Comparison of ENCODE assay signal across 20 cellular contexts in the genomic region with DNA sequence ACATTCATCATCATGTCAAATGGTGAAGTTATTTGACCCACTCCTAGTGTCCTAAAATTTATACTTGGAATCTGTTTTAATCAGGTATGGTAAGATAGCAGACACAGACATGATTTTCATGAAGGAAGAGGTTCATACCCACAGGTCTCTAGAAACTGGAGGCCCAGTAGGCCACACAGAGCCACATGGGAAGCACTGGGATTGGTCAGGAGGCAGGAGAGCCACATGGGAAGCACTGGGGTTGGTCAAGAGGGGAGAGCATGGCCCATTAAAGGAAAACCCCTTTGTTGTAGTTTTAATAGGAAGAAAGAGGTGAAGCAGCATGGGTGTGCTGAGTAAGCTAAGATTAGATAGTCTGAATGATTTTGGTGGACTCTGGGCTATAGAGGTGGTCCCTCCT.
DNase-seq lines count a peak whose midpoint lies in the region; ATAC-seq and TF ChIP-seq lines count a peak whose summit lies in the region.
"Had no signal": no experiment of that assay in that cellular context is flagged by ENCODE, and none has a peak within 500 bp of the region (broad histone marks: within the 10 kb centered on the region; RNA-seq: fewer than 3 reads in every experiment).

No MANE protein-coding gene starts in this region.

- intact Hi-C loops in mammary epithelial cell (cut with micrococcal nuclease) (loop anchor here (2.0 kb wide), 1 partner anchor 94 kb away; no protein-coding TSS in a partner anchor), MCF 10A (cut with micrococcal nuclease) (no loop called here), PC-3 (cut with micrococcal nuclease) (no loop called here), Caco-2 (cut with micrococcal nuclease; ENCODE audit: unreplicated experiment) (no loop called here)

- H3K4me1 Mint-ChIP-seq in MCF 10A (ENCODE audit: insufficient read depth, unreplicated experiment) (no peaks in the 10 kb centered on the region), Caco-2 (ENCODE audit: low read depth, unreplicated experiment) (no peaks in the 10 kb centered on the region)
- H3K4me1 Mint-ChIP-seq: CD14-positive monocyte; CD4-positive, alpha-beta memory T cell had no signal

- no peak overlapping the region for H3K4me3 ChIP-seq in mammary epithelial cell (replicated peaks in 1 of 3; ENCODE audit: insufficient read depth in 1 of 3, low read depth in 2 of 3, low read length in 3 of 3)
- no peak overlapping the region for H3K4me3 ChIP-seq in PC-3 (ENCODE audit: low read length)
- no peak overlapping the region for H3K4me3 ChIP-seq in mesendoderm (ENCODE audit: low read length)
- H3K4me3 ChIP-seq in Caco-2 (ENCODE audit: low read depth, low read length): no peak overlapping the region
- H3K4me3 ChIP-seq in mesenchymal stem cell (ENCODE audit: insufficient read depth in 1 of 2, low read depth in 1 of 2, low read length in 2 of 2): no peak overlapping the region
- H3K4me3 ChIP-seq: A549, BLaER1, GM23248, K562 had no signal

- POLR2A ChIA-PET in MCF 10A (lab: Yijun Ruan, JAX) (no interaction called here), PC-3 (lab: Charles Lee; ENCODE audit: unreplicated experiment) (interaction anchor here (0.7 kb wide), 1 partner anchor 134 kb away, joined by 3 read pairs; no protein-coding TSS in a partner anchor), Caco-2 (lab: Charles Lee) (no interaction called here)

- CTCF ChIA-PET in mammary epithelial cell (lab: Charles Lee; ENCODE audit: low non-redundant PET): interaction anchor here (0.6 kb wide), 2 partner anchors 236 to 1701 kb away, joined by 3 to 5 read pairs; no protein-coding TSS in a partner anchor
- CTCF ChIA-PET in MCF 10A (lab: Yijun Ruan, JAX): interaction anchor here (0.5 to 1.1 kb wide), 2 partner anchors 90 to 101 kb away, joined by 3 to 4 read pairs; no protein-coding TSS in a partner anchor
- CTCF ChIA-PET in PC-3 (lab: Charles Lee): no interaction called here
- CTCF ChIA-PET in Caco-2 (lab: Charles Lee): no interaction called here

- H4K5ac ChIP-seq in mesendoderm (ENCODE audit: low read length): no peak overlapping the region

- no peak overlapping the region for H3K23ac ChIP-seq in mesendoderm (ENCODE audit: low read length)
- H3K23ac ChIP-seq in mesenchymal stem cell (ENCODE audit: low read length in 2 of 2): no peak overlapping the region

- TF ChIP-seq CTCF in mammary epithelial cell (conservative IDR thresholded peaks at IDR 0.05 in 1 of 2, IDR thresholded peaks at IDR 0.05 in 1 of 2; ENCODE audit: extremely low read depth in 1 of 2, insufficient read depth in 1 of 2, low read depth in 1 of 2, low read length in 2 of 2) (no peak), MCF 10A (IDR thresholded peaks at IDR 0.05; ENCODE audit: unreplicated experiment) (no peak), PC-3 (conservative IDR thresholded peaks at IDR 0.05; ENCODE audit: low read depth, low read length) (no peak), Caco-2 (IDR thresholded peaks at IDR 0.05; ENCODE audit: insufficient read depth in 1 of 2, low read depth in 1 of 2, low read length in 1 of 2, severe bottlenecking in 1 of 2, unreplicated experiment in 1 of 2) (no peak)

- H3K9me3 Mint-ChIP-seq in MCF 10A (ENCODE audit: unreplicated experiment) (no peaks in the 10 kb centered on the region), Caco-2 (ENCODE audit: unreplicated experiment) (no peaks in the 10 kb centered on the region)
- H3K9me3 Mint-ChIP-seq: CD4-positive, alpha-beta memory T cell; HFFc6 had no signal

- H3K36me3 ChIP-seq in mammary epithelial cell (ENCODE audit: insufficient read depth, low read length) (no peaks in the 10 kb centered on the region), PC-3 (ENCODE audit: low read depth, low read length) (no peaks in the 10 kb centered on the region), mesendoderm (ENCODE audit: control insufficient read depth, insufficient read depth, low read length) (no peaks in the 10 kb centered on the region), Caco-2 (ENCODE audit: control insufficient read depth, insufficient read depth, low read length) (no peaks in the 10 kb centered on the region), mesenchymal stem cell (ENCODE audit: control insufficient read depth in 1 of 2, insufficient read depth in 2 of 2, low read depth in 1 of 2, low read length in 2 of 2) (no peaks in the 10 kb centered on the region)
- H3K36me3 ChIP-seq: BLaER1 had no signal

- H3K4ac ChIP-seq in mesendoderm (ENCODE audit: low read depth, low read length) (no peak overlapping the region), mesenchymal stem cell (ENCODE audit: low read depth in 1 of 2, low read length in 2 of 2) (no peak overlapping the region)

- H3K9me2 ChIP-seq in PC-3 (replicated peaks; ENCODE audit: low read length): no peaks in the 10 kb centered on the region

- H3K9ac ChIP-seq in mammary epithelial cell (ENCODE audit: insufficient read depth, low read length) (no peak overlapping the region), PC-3 (ENCODE audit: low read length) (peak overlapping the region; percentile 6; the same call in 1 of the 2 replicates), mesendoderm (ENCODE audit: low read length) (no peak overlapping the region), mesenchymal stem cell (ENCODE audit: low read length) (no peak overlapping the region)
- H3K9ac ChIP-seq: BLaER1, GM23248 had no signal

- no peak overlapping the region for H3K4me2 ChIP-seq in mammary epithelial cell (ENCODE audit: insufficient read depth, low read depth, low read length)
- H3K4me2 ChIP-seq in PC-3 (ENCODE audit: low read length): peak overlapping the region; percentile 2; the same call in 1 of the 2 replicates
- no peak overlapping the region for H3K4me2 ChIP-seq in mesendoderm (ENCODE audit: low read length)
- H3K4me2 ChIP-seq in mesenchymal stem cell (ENCODE audit: low read length, poor library complexity, severe bottlenecking): no peak overlapping the region
- H3K4me2 ChIP-seq: A549, BLaER1 had no signal

- H3F3A ChIP-seq in PC-3 (ENCODE audit: low read length, unreplicated experiment): no peaks in the 10 kb centered on the region

- H2BK12ac ChIP-seq in mesenchymal stem cell (ENCODE audit: low read length in 2 of 2): no peak overlapping the region

- no peak overlapping the region for H2BK5ac ChIP-seq in mesendoderm (ENCODE audit: low read length)
- H2BK5ac ChIP-seq in mesenchymal stem cell (ENCODE audit: low read depth, low read length, poor library complexity, severe bottlenecking): no peak overlapping the region

- H3K27me3 ChIP-seq in mammary epithelial cell (ENCODE audit: insufficient read depth, low read length) (no peaks in the 10 kb centered on the region), PC-3 (ENCODE audit: low read length) (no peaks in the 10 kb centered on the region), mesendoderm (ENCODE audit: insufficient read depth, low read length, poor library complexity) (no peaks in the 10 kb centered on the region), Caco-2 (replicated peaks; ENCODE audit: control insufficient read depth, insufficient read depth, low read length) (no peaks in the 10 kb centered on the region; the same call in 1 of the 2 replicates), mesenchymal stem cell (ENCODE audit: control insufficient read depth in 1 of 2, insufficient read depth in 1 of 2, low read length in 2 of 2) (no peaks in the 10 kb centered on the region)
- H3K27me3 ChIP-seq: BLaER1 had no signal

- dilution Hi-C loops in mammary epithelial cell (cut with HindIII; ENCODE audit: low sequenced_read_pairs): no loop called here

- no peak overlapping the region for H3K14ac ChIP-seq in mesenchymal stem cell (ENCODE audit: low read length in 2 of 2)

- H3K56ac ChIP-seq in mesendoderm (ENCODE audit: low read length): no peak overlapping the region

- in situ Hi-C loops in mammary epithelial cell (cut with MboI; ENCODE audit: low sequenced_read_pairs in 2 of 2): no loop called here

- no peaks in the 10 kb centered on the region for H3K36me3 Mint-ChIP-seq in MCF 10A (ENCODE audit: insufficient read depth, unreplicated experiment)
- no peaks in the 10 kb centered on the region for H3K36me3 Mint-ChIP-seq in Caco-2 (ENCODE audit: insufficient read depth, unreplicated experiment)
- H3K36me3 Mint-ChIP-seq: CD14-positive monocyte; CD4-positive, alpha-beta memory T cell had no signal

- H3K79me2 ChIP-seq in mammary epithelial cell (ENCODE audit: insufficient read depth, low read length) (no peaks in the 10 kb centered on the region), PC-3 (ENCODE audit: low read length) (0 out of 2 replicates have a peak, but pooled peaks cover 6% of the 10 kb centered on the region), mesendoderm (ENCODE audit: control insufficient read depth, insufficient read depth, low read length) (no peaks in the 10 kb centered on the region)

- H3K79me1 ChIP-seq in mesendoderm (ENCODE audit: low read length) (no peaks in the 10 kb centered on the region), mesenchymal stem cell (replicated peaks; ENCODE audit: low read length, poor library complexity, severe bottlenecking) (no peaks in the 10 kb centered on the region)

- H3K27ac Mint-ChIP-seq in MCF 10A (ENCODE audit: low read depth, unreplicated experiment): no peak overlapping the region
- H3K27ac Mint-ChIP-seq in Caco-2 (ENCODE audit: unreplicated experiment): no peak overlapping the region
- H3K27ac Mint-ChIP-seq: CD14-positive monocyte; CD4-positive, alpha-beta memory T cell; HFFc6 had no signal

- H2AK5ac ChIP-seq in mesendoderm (ENCODE audit: low read length) (no peak overlapping the region), mesenchymal stem cell (ENCODE audit: low read length, severe bottlenecking) (no peak overlapping the region)

- ATAC-seq in PC-3: no peak
- ATAC-seq: K562 had no signal

- H3K9me3 ChIP-seq in mammary epithelial cell (replicated peaks; ENCODE audit: insufficient read depth, low read length) (no peaks in the 10 kb centered on the region), PC-3 (ENCODE audit: low read length) (no peaks in the 10 kb centered on the region), Caco-2 (no peaks in the 10 kb centered on the region), mesenchymal stem cell (ENCODE audit: control insufficient read depth, low read length) (no peaks in the 10 kb centered on the region)
- H3K9me3 ChIP-seq: A549, BLaER1 had no signal

- no peak overlapping the region for H3K4me3 Mint-ChIP-seq in MCF 10A (ENCODE audit: unreplicated experiment)
- H3K4me3 Mint-ChIP-seq in Caco-2 (ENCODE audit: unreplicated experiment): no peak overlapping the region
- H3K4me3 Mint-ChIP-seq: CD14-positive monocyte; CD4-positive, alpha-beta memory T cell; HFFc6 had no signal

- peaks cover 16% of the 10 kb centered on the region for H3K4me1 ChIP-seq in mammary epithelial cell (ENCODE audit: insufficient read depth, low read length)
- H3K4me1 ChIP-seq in PC-3 (ENCODE audit: insufficient read depth, low read length): peaks cover 43% of the 10 kb centered on the region
- no peaks in the 10 kb centered on the region for H3K4me1 ChIP-seq in mesendoderm (ENCODE audit: control insufficient read depth, low read depth, low read length)
- H3K4me1 ChIP-seq in Caco-2: no peaks in the 10 kb centered on the region
- H3K4me1 ChIP-seq in mesenchymal stem cell (ENCODE audit: control insufficient read depth, insufficient read depth, low read depth, low read length): no peaks in the 10 kb centered on the region
- H3K4me1 ChIP-seq: A549, BLaER1 had no signal

- no peak overlapping the region for H3K27ac ChIP-seq in mammary epithelial cell (ENCODE audit: insufficient read depth, low read depth, low read length)
- H3K27ac ChIP-seq in PC-3 (ENCODE audit: low read length): peak overlapping the region; percentile 73
- H3K27ac ChIP-seq in mesendoderm (ENCODE audit: low read depth, low read length): no peak overlapping the region
- H3K27ac ChIP-seq in mesenchymal stem cell (ENCODE audit: low read length, poor library complexity, severe bottlenecking): no peak overlapping the region
- H3K27ac ChIP-seq: 22Rv1, A549, BLaER1, GM23248, HL-60 had no signal

- BruUV-seq in mammary epithelial cell (replicated peaks; lab: Mats Ljungman, UMichigan): TSS peak; percentile 68
- BruUV-seq in MCF 10A (replicated peaks; lab: Mats Ljungman, UMichigan): no TSS peak
- BruUV-seq in PC-3 (replicated peaks; lab: Mats Ljungman, UMichigan): no TSS peak
- no TSS peak for BruUV-seq in Caco-2 (replicated peaks; lab: Mats Ljungman, UMichigan)

- H2AFZ ChIP-seq in mammary epithelial cell (ENCODE audit: low read depth, low read length): no peak overlapping the region
- H2AFZ ChIP-seq in PC-3 (ENCODE audit: low read length): no peak overlapping the region
- no peak overlapping the region for H2AFZ ChIP-seq in mesenchymal stem cell (ENCODE audit: low read depth, low read length)
- H2AFZ ChIP-seq: GM23248 had no signal

- no peak overlapping the region for H2BK120ac ChIP-seq in mesendoderm (ENCODE audit: low read depth, low read length)
- no peak overlapping the region for H2BK120ac ChIP-seq in mesenchymal stem cell (ENCODE audit: low read depth, low read length)

- H3K18ac ChIP-seq in mesendoderm (ENCODE audit: low read length) (no peak overlapping the region), mesenchymal stem cell (ENCODE audit: low read depth in 1 of 2, low read length in 2 of 2) (no peak overlapping the region)

- no peaks in the 10 kb centered on the region for H4K20me1 ChIP-seq in mammary epithelial cell (ENCODE audit: insufficient read depth, low read length)
- no peaks in the 10 kb centered on the region for H4K20me1 ChIP-seq in PC-3 (ENCODE audit: low read length)
- H4K20me1 ChIP-seq: BLaER1 had no signal

- DNase-seq in mammary epithelial cell: no peak
- no peak for DNase-seq in MCF 10A (ENCODE audit: unreplicated experiment)
- no peak for DNase-seq in PC-3
- DNase-seq in mesendoderm: peak; percentile 3
- no peak for DNase-seq in Caco-2
- DNase-seq in kidney tubule cell (ENCODE audit: low spot score): no peak
- DNase-seq in mesenchymal stem cell: no peak
- DNase-seq: AML-193; CD4-positive, alpha-beta memory T cell; DMS 273 treated with DMSO at 0.1 percent for 48 hours; DMS53; GM23248; HFFc6; IMR-90 had no signal

- H3K27me3 Mint-ChIP-seq in MCF 10A (ENCODE audit: insufficient read depth, unreplicated experiment): no peaks in the 10 kb centered on the region
- peaks cover 3% of the 10 kb centered on the region for H3K27me3 Mint-ChIP-seq in Caco-2 (ENCODE audit: insufficient read depth, unreplicated experiment)
- H3K27me3 Mint-ChIP-seq: CD4-positive, alpha-beta memory T cell had no signal

- H4K8ac ChIP-seq in mesendoderm (ENCODE audit: low read depth, low read length): no peak overlapping the region
- H4K8ac ChIP-seq in mesenchymal stem cell (ENCODE audit: low read length): no peak overlapping the region

- H2BK15ac ChIP-seq in mesendoderm (replicated peaks; ENCODE audit: low read depth) (no peak overlapping the region), mesenchymal stem cell (ENCODE audit: low read depth, poor library complexity, severe bottlenecking) (no peak overlapping the region)

- no peak overlapping the region for H4K91ac ChIP-seq in mesenchymal stem cell (ENCODE audit: low read length)

Comparison
In these comparisons a context has a peak if more than half of its experiments do, and no peak if none do; other contexts are left out.
1. CTCF ChIA-PET loops: an anchor here in mammary epithelial cell (0.6 kb wide) and MCF 10A (0.5 to 1.1 kb wide); none called in PC-3 and Caco-2.